ENCODE assay signal across 1 cellular context in genomic region chr7:23597064-23597907, GRCh38.
A peak's percentile ranks its signal among the peaks of the same experiment; 100 is the strongest.
TF ChIP-seq lines count a peak whose summit lies in the region.

Gene CCDC126 (plus strand): TSS chr7:23597382. CDS start chr7:23611316, 13,934 bp downstream.

TF ChIP-seq in HepG2, 621 proteins besides CTCF, POLR2A, EP300 and RAD21 (continued from another document and continues in another):
- TF ChIP-seq KIAA2018 (CRISPR knock-in tag; IDR thresholded peaks at IDR 0.05; ENCODE audit: borderline replicate concordance) (no peak), KDM5B (CRISPR knock-in tag; IDR thresholded peaks at IDR 0.05; ENCODE audit: borderline replicate concordance) (peak; percentile 92), TFDP1 (CRISPR knock-in tag; IDR thresholded peaks at IDR 0.05; ENCODE audit: borderline replicate concordance) (peak; percentile 99), GMEB1 (CRISPR knock-in tag; IDR thresholded peaks at IDR 0.05; ENCODE audit: borderline replicate concordance) (peak; percentile 82), IRF2 (CRISPR knock-in tag; IDR thresholded peaks at IDR 0.05) (peak; percentile 81; the same call in 1 of the 2 replicates), NAIF1 (CRISPR knock-in tag; IDR thresholded peaks at IDR 0.05; ENCODE audit: borderline replicate concordance) (no peak; the same call in 1 of the 2 replicates), RAD51 (IDR thresholded peaks at IDR 0.05; ENCODE audit: borderline replicate concordance) (no peak), NFYB (CRISPR knock-in tag; IDR thresholded peaks at IDR 0.05) (peak; percentile 33; the same call in 1 of the 2 replicates), ZNF382 (CRISPR knock-in tag; IDR thresholded peaks at IDR 0.05; ENCODE audit: borderline replicate concordance) (no peak), ZNF563 (CRISPR knock-in tag; IDR thresholded peaks at IDR 0.05) (peak; percentile 93), ONECUT2 (CRISPR knock-in tag; IDR thresholded peaks at IDR 0.05) (0 out of 2 replicates have a peak, but pooled peaks have one; percentile 14), ELF3 (CRISPR knock-in tag; IDR thresholded peaks at IDR 0.05) (peak; percentile 93), TMF1 (CRISPR knock-in tag; IDR thresholded peaks at IDR 0.05; ENCODE audit: low read depth) (0 out of 2 replicates have a peak, but pooled peaks have one; percentile 72), ZNF773 (CRISPR knock-in tag; IDR thresholded peaks at IDR 0.05; ENCODE audit: borderline replicate concordance) (peak; percentile 12; the same call in 1 of the 2 replicates), ZNF674 (CRISPR knock-in tag; IDR thresholded peaks at IDR 0.05; ENCODE audit: low read depth) (no peak), SMAD3 (CRISPR knock-in tag; IDR thresholded peaks at IDR 0.05) (peak; percentile 42; the same call in 1 of the 2 replicates), ZBTB7A (CRISPR knock-in tag; IDR thresholded peaks at IDR 0.05) (peak; percentile 85; the same call in 1 of the 2 replicates), ZNF556 (CRISPR knock-in tag; IDR thresholded peaks at IDR 0.05; ENCODE audit: borderline replicate concordance) (peak; percentile 48; the same call in 1 of the 2 replicates), CREM (IDR thresholded peaks at IDR 0.05) (peak; percentile 39), CREM (CRISPR knock-in tag; IDR thresholded peaks at IDR 0.05) (no peak), ZMAT3 (CRISPR knock-in tag; conservative IDR thresholded peaks at IDR 0.05) (peak; percentile 89), ZNF225 (CRISPR knock-in tag; IDR thresholded peaks at IDR 0.05) (no peak), ZIK1 (CRISPR knock-in tag; IDR thresholded peaks at IDR 0.05; ENCODE audit: borderline replicate concordance, low read depth) (peak; percentile 83; the same call in 1 of the 2 replicates), MZF1 (CRISPR knock-in tag; IDR thresholded peaks at IDR 0.05; ENCODE audit: borderline replicate concordance) (peak; percentile 66; the same call in 1 of the 2 replicates), XRCC5 (optimal IDR thresholded peaks at IDR 0.05; ENCODE audit: low read length) (no peak), PLRG1 (conservative IDR thresholded peaks at IDR 0.05) (no peak), PREB (CRISPR knock-in tag; IDR thresholded peaks at IDR 0.05) (no peak), TCF7 (IDR thresholded peaks at IDR 0.05; ENCODE audit: low read depth) (no peak), TARDBP (CRISPR knock-in tag; IDR thresholded peaks at IDR 0.05) (peak; percentile 86), HMGXB3 (CRISPR knock-in tag; IDR thresholded peaks at IDR 0.05; ENCODE audit: borderline replicate concordance) (peak; percentile 70; the same call in 1 of the 2 replicates), TSC22D2 (CRISPR knock-in tag; IDR thresholded peaks at IDR 0.05; ENCODE audit: borderline replicate concordance) (peak; percentile 79; the same call in 1 of the 2 replicates), ARID4A (CRISPR knock-in tag; IDR thresholded peaks at IDR 0.05; ENCODE audit: borderline replicate concordance) (peak; percentile 86), GPBP1L1 (CRISPR knock-in tag; IDR thresholded peaks at IDR 0.05) (no peak), PHF21A (CRISPR knock-in tag; IDR thresholded peaks at IDR 0.05) (peak; percentile 65), ZNF207 (IDR thresholded peaks at IDR 0.05; ENCODE audit: borderline replicate concordance) (no peak), SMAD1 (CRISPR knock-in tag; IDR thresholded peaks at IDR 0.05; ENCODE audit: borderline replicate concordance, low read depth) (no peak)
